17 cellular contexts compared by ENCODE assay signal in genomic region chr5:111242606-111243005, GRCh38.
"Had no signal": no experiment of that assay in that cellular context is flagged by ENCODE, and none has a peak within 500 bp of the region (broad histone marks: within the 10 kb centered on the region; RNA-seq: fewer than 3 reads in every experiment).

No MANE protein-coding gene starts in this region.

- DNase-seq: activated CD4-positive, alpha-beta T cell treated with anti-CD3 and anti-CD28 coated beads, Interleukin-2, amount 50 U/mL, for 1 hour; activated CD8-positive, alpha-beta memory T cell treated with anti-CD3 and anti-CD28 coated beads, Interleukin-2, amount 10 ng/mL, durations not matched to agents 7 days and 5 days; activated gamma-delta T cell; activated T-cell treated with anti-CD3 and anti-CD28 coated beads, Interleukin-2, amount 50 U/mL, for 4 hours; amniotic stem cell; foreskin fibroblast; hypothalamus; kidney; left ventricle myocardium inferior; mucosa of descending colon; retina; stimulated activated CD4-positive, alpha-beta T cell treated with anti-CD3 and anti-CD28 coated beads, Interleukin-2, amount 100 ng/mL, for 48 hours; stimulated activated naive CD4-positive, alpha-beta T cell; trophoblast cell had no signal

- H3K4me1 ChIP-seq: left ventricle myocardium inferior, SJSA1 had no signal

- H3K4me3 ChIP-seq: coronary artery, left ventricle myocardium inferior, mucosa of descending colon, SJSA1 had no signal

- H3K27ac Mint-ChIP-seq: activated CD8-positive, alpha-beta memory T cell treated with anti-CD3 and anti-CD28 coated beads, Interleukin-2, amount 10 ng/mL, durations not matched to agents 7 days and 5 days; natural killer cell treated with Interleukin-12 subunit alpha and Interleukin-12 subunit beta and Interleukin-15 and Interleukin-18, amount 100 ng/mL, for 72 hours had no signal

- H3K9me3 ChIP-seq: left ventricle myocardium inferior, mucosa of descending colon, SJSA1 had no signal

- H3K36me3 Mint-ChIP-seq: natural killer cell treated with Interleukin-12 subunit alpha and Interleukin-12 subunit beta and Interleukin-15 and Interleukin-18, amount 100 ng/mL, for 72 hours had no signal

- H3K27me3 ChIP-seq: SJSA1 had no signal

- ATAC-seq: activated CD8-positive, alpha-beta memory T cell treated with anti-CD3 and anti-CD28 coated beads, Interleukin-2, amount 10 ng/mL, durations not matched to agents 7 days and 5 days; mucosa of descending colon had no signal

- H3K36me3 ChIP-seq: left ventricle myocardium inferior, SJSA1 had no signal

- H3K4me3 Mint-ChIP-seq: activated CD8-positive, alpha-beta memory T cell treated with anti-CD3 and anti-CD28 coated beads, Interleukin-2, amount 10 ng/mL, durations not matched to agents 7 days and 5 days; activated T-cell treated with anti-CD3 and anti-CD28 coated beads, Interleukin-2, amount 50 U/mL, for 4 hours; natural killer cell treated with Interleukin-12 subunit alpha and Interleukin-12 subunit beta and Interleukin-15 and Interleukin-18, amount 100 ng/mL, for 72 hours had no signal

- H3K9me3 Mint-ChIP-seq: activated T-cell treated with anti-CD3 and anti-CD28 coated beads, Interleukin-2, amount 50 U/mL, for 4 hours; natural killer cell treated with Interleukin-12 subunit alpha and Interleukin-12 subunit beta and Interleukin-15 and Interleukin-18, amount 100 ng/mL, for 72 hours had no signal

- H3K27me3 Mint-ChIP-seq: activated CD8-positive, alpha-beta memory T cell treated with anti-CD3 and anti-CD28 coated beads, Interleukin-2, amount 10 ng/mL, durations not matched to agents 7 days and 5 days had no signal

- H3K27ac ChIP-seq: coronary artery, left ventricle myocardium inferior, SJSA1 had no signal
